In the genomic region with DNA sequence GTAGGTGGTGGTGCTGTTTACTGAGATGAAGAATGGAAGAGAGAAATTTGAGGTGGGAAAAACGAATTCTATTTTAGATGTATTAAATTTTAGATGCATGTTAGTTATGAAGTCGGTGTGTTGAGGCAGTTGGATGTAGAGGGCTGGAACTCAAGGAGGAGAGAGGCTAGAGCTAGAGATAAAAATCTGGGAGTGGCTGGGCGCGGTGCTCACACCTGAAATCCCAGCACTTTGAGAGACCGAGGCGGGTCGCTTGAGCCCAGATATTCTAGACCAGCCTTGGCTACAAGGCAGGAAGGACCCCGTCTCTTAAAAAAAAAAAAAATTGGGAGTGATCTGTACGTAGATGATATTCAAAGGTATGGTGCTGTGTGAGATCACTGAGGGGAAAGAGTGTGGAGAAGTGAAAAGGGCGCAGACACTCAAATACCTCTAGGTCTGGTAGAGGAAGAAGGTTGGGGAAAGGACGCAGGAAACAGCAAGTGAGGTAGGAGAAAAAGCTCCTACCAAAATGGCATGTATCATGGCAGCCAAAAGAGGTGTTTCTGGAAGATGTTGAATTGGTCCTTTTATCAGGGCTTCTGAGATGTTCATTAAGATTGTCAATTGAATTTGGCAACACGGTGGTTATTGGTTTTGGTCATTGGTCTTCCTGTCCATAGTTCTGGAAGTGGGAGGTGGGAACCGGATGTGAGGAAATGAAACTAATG, we compare ENCODE assay signal across 9 cellular contexts. TPM values are rescaled to one million over a fixed set of nuclear protein-coding genes. Genes with fewer than 3 reads are reported as not detected.
A peak's percentile ranks its signal among the peaks of the same experiment; 100 is the strongest.
DNase-seq lines count a peak whose midpoint lies in the region; ATAC-seq and TF ChIP-seq lines count a peak whose summit lies in the region.
"Had no signal": no experiment of that assay in that cellular context is flagged by ENCODE, and none has a peak within 500 bp of the region (broad histone marks: within the 10 kb centered on the region; RNA-seq: fewer than 3 reads in every experiment).

No MANE protein-coding gene starts in this region.

- peaks cover 7% of the 10 kb centered on the region for H3K4me1 ChIP-seq in foreskin keratinocyte

- ATAC-seq in foreskin keratinocyte (no peak), HG03571 (IDR thresholded peaks at IDR 0.05; ENCODE audit: unreplicated experiment) (no peak), HG02610 (IDR thresholded peaks at IDR 0.05; ENCODE audit: unreplicated experiment) (no peak)

- DNase-seq in DMS 273 (lab: John Stamatoyannopoulos, UW; ENCODE audit: unreplicated experiment): peak; percentile 53
- no peak for DNase-seq in DMS 273 treated with DMSO at 0.1 percent for 48 hours (lab: John Stamatoyannopoulos, UW)
- peak; percentile 23 for DNase-seq in SW480 (ENCODE audit: low spot score)
- DNase-seq in foreskin keratinocyte: no peak
- DNase-seq in amygdala (lab: John Stamatoyannopoulos, UW): no peak

- H3K4me3 ChIP-seq in skin epidermis: peak overlapping the region in 6 of 7 experiments; percentile 76 to 96 (median 83)

- H3K27ac ChIP-seq in foreskin keratinocyte (peak overlapping the region; percentile 77), skin epidermis (peak overlapping the region in 11 of 21 experiments; percentile 76 to 98 (median 94))
- H3K27ac ChIP-seq: 22Rv1 had no signal

- TF ChIP-seq CTCF in foreskin keratinocyte (conservative IDR thresholded peaks at IDR 0.05): no peak

- H3K27me3 ChIP-seq in foreskin keratinocyte: no peaks in the 10 kb centered on the region

RNA-seq across cellular contexts. Expression of a gene that starts 1.8 kb away (rescaled TPM):
- 33.9 and 34.5 TPM in 2 replicates for total RNA-seq in foreskin keratinocyte
- 8.7 and 10.0 TPM in 2 replicates for polyA plus RNA-seq in foreskin keratinocyte

Comparison
In these comparisons a context has a peak if more than half of its experiments do, and no peak if none do; other contexts are left out.
1. DNase-seq: peak in DMS 273 (single experiment) and SW480 (single experiment); none in DMS 273 treated with DMSO at 0.1 percent for 48 hours (single experiment), foreskin keratinocyte (0 of 2) and amygdala (0 of 56).